Comparison of ENCODE assay signal across 18 cellular contexts in the genomic region with DNA sequence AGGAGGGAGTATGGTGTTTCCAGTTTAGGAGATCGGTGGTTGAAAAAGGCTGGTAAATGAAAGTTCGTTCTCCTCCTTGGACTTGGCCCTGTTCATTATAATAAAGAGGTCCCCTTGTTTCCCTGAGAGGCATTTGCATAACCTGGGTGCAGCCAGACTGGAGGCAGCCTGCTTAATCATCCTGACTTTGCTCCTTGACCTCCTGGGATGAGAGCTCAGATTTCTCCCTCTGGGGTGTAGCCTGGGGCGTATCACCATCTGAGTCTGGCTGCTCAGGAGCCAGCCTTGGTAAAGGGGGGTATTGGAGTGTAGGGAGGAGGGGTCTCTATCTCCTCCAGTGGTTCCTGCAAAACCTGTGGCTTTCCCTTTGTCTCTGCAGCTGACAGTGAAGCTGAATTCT. TPM values are rescaled to one million over a fixed set of nuclear protein-coding genes. Genes with fewer than 3 reads are reported as not detected.
DNase-seq lines count a peak whose midpoint lies in the region; ATAC-seq and TF ChIP-seq lines count a peak whose summit lies in the region.
"Had no signal": no experiment of that assay in that cellular context is flagged by ENCODE, and none has a peak within 500 bp of the region (broad histone marks: within the 10 kb centered on the region; RNA-seq: fewer than 3 reads in every experiment).

No MANE protein-coding gene starts in this region.

- H3K9me3 ChIP-seq in IMR-90 (ENCODE audit: control insufficient read depth, insufficient read depth, low read length) (peaks cover 42% of the 10 kb centered on the region), adipocyte (ENCODE audit: control insufficient read depth, low read length) (peaks cover 43% of the 10 kb centered on the region), osteoblast (ENCODE audit: low read depth, low read length) (peaks cover 18% of the 10 kb centered on the region)

- H2AK9ac ChIP-seq in IMR-90 (replicated peaks; ENCODE audit: low read depth, low read length, poor library complexity), result no peak overlapping the region

- no peak overlapping the region for H2BK120ac ChIP-seq in IMR-90 (ENCODE audit: low read depth, low read length)

- no peaks in the 10 kb centered on the region for H3K36me3 ChIP-seq in IMR-90 (ENCODE audit: control insufficient read depth, insufficient read depth, low read length)
- no peaks in the 10 kb centered on the region for H3K36me3 ChIP-seq in adipocyte (ENCODE audit: control insufficient read depth, insufficient read depth, low read length, severe bottlenecking)
- no peaks in the 10 kb centered on the region for H3K36me3 ChIP-seq in osteoblast (ENCODE audit: insufficient read depth, low read length)
- H3K36me3 ChIP-seq: BE2C had no signal

- H4K91ac ChIP-seq in IMR-90 (ENCODE audit: insufficient read depth, low read depth, low read length), result no peak overlapping the region

- dilution Hi-C loops in IMR-90 (cut with HindIII; ENCODE audit: low sequenced_read_pairs, unreplicated experiment), result no loop called here

- CTCF ChIA-PET in IMR-90 (lab: Yijun Ruan, JAX), result no interaction called here

- TF ChIP-seq RAD21 in IMR-90 (IDR thresholded peaks at IDR 0.05; ENCODE audit: low read length), result no peak

- no peak overlapping the region for H3K18ac ChIP-seq in IMR-90 (ENCODE audit: low read depth, low read length)

- H3K4me2 ChIP-seq in IMR-90 (ENCODE audit: low read depth, low read length), result no peak overlapping the region
- no peak overlapping the region for H3K4me2 ChIP-seq in osteoblast (ENCODE audit: insufficient read depth, low read length)
- H3K4me2 ChIP-seq: GM23338 had no signal

- H3K23ac ChIP-seq in IMR-90 (ENCODE audit: low read depth, low read length), result no peak overlapping the region

- H4K20me1 ChIP-seq in IMR-90 (ENCODE audit: insufficient read depth, low read length) (no peaks in the 10 kb centered on the region), osteoblast (ENCODE audit: insufficient read depth, low read length) (no peaks in the 10 kb centered on the region)

- ATAC-seq in IMR-90 (ENCODE audit: low read depth) (peak; percentile 21; the same call in 1 of the 2 replicates), HG03342 (IDR thresholded peaks at IDR 0.05; ENCODE audit: unreplicated experiment) (no peak), GM18517 (IDR thresholded peaks at IDR 0.05; ENCODE audit: unreplicated experiment) (no peak), GM21423 (IDR thresholded peaks at IDR 0.05; ENCODE audit: unreplicated experiment) (no peak)
- ATAC-seq: GM12878, GM23338 had no signal

- no peaks in the 10 kb centered on the region for H3K9me1 ChIP-seq in IMR-90 (ENCODE audit: insufficient read depth, low read length)

- H4K5ac ChIP-seq in IMR-90 (ENCODE audit: low read depth, low read length), result no peak overlapping the region

- no peak overlapping the region for H3K14ac ChIP-seq in IMR-90 (replicated peaks; ENCODE audit: low read depth, low read length)

- H3K56ac ChIP-seq in IMR-90 (ENCODE audit: extremely low read depth, insufficient read depth, low read length), result no peak overlapping the region

- no peak overlapping the region for H4K8ac ChIP-seq in IMR-90 (ENCODE audit: low read depth in 2 of 2, low read length in 2 of 2)

- POLR2A ChIA-PET in IMR-90 (lab: Charles Lee; ENCODE audit: unreplicated experiment), result no interaction called here

- peak; percentile 37 for DNase-seq in ELR (ENCODE audit: low read depth)
- DNase-seq in IMR-90, result no peak
- DNase-seq in adipocyte (ENCODE audit: low read depth), result peak; percentile 5
- DNase-seq in osteoblast (ENCODE audit: insufficient read length, low spot score, missing footprints), result peak; percentile 69
- DNase-seq in DMS79 (lab: John Stamatoyannopoulos, UW), result no peak
- DNase-seq: ACHN; BE2C; C1 segment of cervical spinal cord; Caco-2; CD4-positive, CD25-positive, alpha-beta regulatory T cell; CD8-positive, alpha-beta memory T cell; HCEC 1CT; KG1 had no signal

- no peak overlapping the region for H3K4me3 ChIP-seq in IMR-90 (ENCODE audit: insufficient read depth, low read depth, low read length)
- no peak overlapping the region for H3K4me3 ChIP-seq in adipocyte (ENCODE audit: low read length)
- no peak overlapping the region for H3K4me3 ChIP-seq in osteoblast (ENCODE audit: insufficient read depth, low read length)
- H3K4me3 ChIP-seq: GM12878, GM23338 had no signal

- no CpG with 5 or more reads among the region's 3 CpGs for WGBS in IMR-90 (ENCODE audit: extremely low coverage in 2 of 2, insufficient read length in 1 of 2), 2 experiments

- H3K4me1 ChIP-seq in IMR-90 (ENCODE audit: control insufficient read depth, insufficient read depth, low read length), result no peaks in the 10 kb centered on the region
- peaks cover 4% of the 10 kb centered on the region for H3K4me1 ChIP-seq in adipocyte (ENCODE audit: control insufficient read depth, insufficient read depth, low read length)
- H3K4me1 ChIP-seq in osteoblast (ENCODE audit: insufficient read depth, low read length), result no peaks in the 10 kb centered on the region
- H3K4me1 ChIP-seq: BE2C, Caco-2 had no signal

- no peaks in the 10 kb centered on the region for H3K79me1 ChIP-seq in IMR-90 (ENCODE audit: low read depth in 1 of 2, low read length in 2 of 2)

- H3K9ac ChIP-seq in IMR-90 (ENCODE audit: low read depth, low read length) (no peak overlapping the region), adipocyte (ENCODE audit: low read length) (no peak overlapping the region)

- no TSS peak for BruUV-seq in IMR-90 (replicated peaks; lab: Mats Ljungman, UMichigan)

- intact Hi-C loops in IMR-90 (cut with micrococcal nuclease), result no loop called here

- peak overlapping the region; percentile 43 for H2AFZ ChIP-seq in IMR-90 (replicated peaks; ENCODE audit: low read length, poor library complexity)
- H2AFZ ChIP-seq in osteoblast (ENCODE audit: low read length), result no peak overlapping the region
- H2AFZ ChIP-seq: GM23338 had no signal

- TF ChIP-seq CTCF in IMR-90 (conservative IDR thresholded peaks at IDR 0.05; ENCODE audit: low read depth, low read length), result no peak
- TF ChIP-seq CTCF in osteoblast (IDR thresholded peaks at IDR 0.05; ENCODE audit: extremely low read depth, low read depth, low read length), result no peak

- H3K27ac ChIP-seq in IMR-90 (ENCODE audit: insufficient read depth, low read length), result no peak overlapping the region
- no peak overlapping the region for H3K27ac ChIP-seq in osteoblast (ENCODE audit: low read depth, low read length)

- in situ Hi-C loops in IMR-90 (cut with MboI; ENCODE audit: low sequenced_read_pairs), result no loop called here

- H2BK5ac ChIP-seq in IMR-90 (ENCODE audit: low read depth, low read length, poor library complexity, severe bottlenecking), result no peak overlapping the region

- TF ChIP-seq POLR2A in IMR-90 (IDR thresholded peaks at IDR 0.05; ENCODE audit: low read depth, low read length), result no peak

- H2AK5ac ChIP-seq in IMR-90 (ENCODE audit: low read depth, low read length), result no peak overlapping the region

- no peak overlapping the region for H2BK20ac ChIP-seq in IMR-90 (ENCODE audit: low read depth, low read length)

- no peak overlapping the region for H2BK15ac ChIP-seq in IMR-90 (ENCODE audit: low read depth, low read length)

- H3K79me2 ChIP-seq in osteoblast (ENCODE audit: insufficient read depth, low read length), result no peaks in the 10 kb centered on the region

- H3K27me3 ChIP-seq in IMR-90 (ENCODE audit: control insufficient read depth, insufficient read depth, low read length), result no peaks in the 10 kb centered on the region
- H3K27me3 ChIP-seq in adipocyte (replicated peaks; ENCODE audit: control insufficient read depth, insufficient read depth, low read length), result no peaks in the 10 kb centered on the region
- H3K27me3 ChIP-seq in osteoblast (ENCODE audit: insufficient read depth, low read length), result no peaks in the 10 kb centered on the region
- H3K27me3 ChIP-seq: BE2C had no signal

- no peak overlapping the region for H3K4ac ChIP-seq in IMR-90 (ENCODE audit: low read depth, low read length)

TF ChIP-seq in IMR-90, 13 proteins besides CTCF, POLR2A, EP300 and RAD21:
- no peak for TF ChIP-seq MAFK (IDR thresholded peaks at IDR 0.05; ENCODE audit: low read depth, low read length)
- TF ChIP-seq RCOR1 (IDR thresholded peaks at IDR 0.05; ENCODE audit: insufficient replicate concordance, low read length), result no peak
- TF ChIP-seq, protein P1, sequence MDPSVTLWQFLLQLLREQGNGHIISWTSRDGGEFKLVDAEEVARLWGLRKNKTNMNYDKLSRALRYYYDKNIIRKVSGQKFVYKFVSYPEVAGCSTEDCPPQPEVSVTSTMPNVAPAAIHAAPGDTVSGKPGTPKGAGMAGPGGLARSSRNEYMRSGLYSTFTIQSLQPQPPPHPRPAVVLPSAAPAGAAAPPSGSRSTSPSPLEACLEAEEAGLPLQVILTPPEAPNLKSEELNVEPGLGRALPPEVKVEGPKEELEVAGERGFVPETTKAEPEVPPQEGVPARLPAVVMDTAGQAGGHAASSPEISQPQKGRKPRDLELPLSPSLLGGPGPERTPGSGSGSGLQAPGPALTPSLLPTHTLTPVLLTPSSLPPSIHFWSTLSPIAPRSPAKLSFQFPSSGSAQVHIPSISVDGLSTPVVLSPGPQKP (IDR thresholded peaks at IDR 0.05; ENCODE audit: borderline replicate concordance, low read depth, low read length), result no peak
- no peak for TF ChIP-seq MXI1 (IDR thresholded peaks at IDR 0.05; ENCODE audit: borderline replicate concordance, low read depth, low read length)
- TF ChIP-seq, protein P2, sequence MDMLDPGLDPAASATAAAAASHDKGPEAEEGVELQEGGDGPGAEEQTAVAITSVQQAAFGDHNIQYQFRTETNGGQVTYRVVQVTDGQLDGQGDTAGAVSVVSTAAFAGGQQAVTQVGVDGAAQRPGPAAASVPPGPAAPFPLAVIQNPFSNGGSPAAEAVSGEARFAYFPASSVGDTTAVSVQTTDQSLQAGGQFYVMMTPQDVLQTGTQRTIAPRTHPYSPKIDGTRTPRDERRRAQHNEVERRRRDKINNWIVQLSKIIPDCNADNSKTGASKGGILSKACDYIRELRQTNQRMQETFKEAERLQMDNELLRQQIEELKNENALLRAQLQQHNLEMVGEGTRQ (IDR thresholded peaks at IDR 0.05; ENCODE audit: low read depth, low read length), result no peak
- TF ChIP-seq NFE2L2 (IDR thresholded peaks at IDR 0.05; ENCODE audit: low read depth, low read length), result no peak
- TF ChIP-seq FOS (IDR thresholded peaks at IDR 0.05; ENCODE audit: low read depth, low read length), result no peak
- TF ChIP-seq MAZ (IDR thresholded peaks at IDR 0.05; ENCODE audit: borderline replicate concordance, low read depth, low read length), result no peak
- no peak for TF ChIP-seq SMC3 (IDR thresholded peaks at IDR 0.05; ENCODE audit: low read depth, low read length)
- no peak for TF ChIP-seq RFX5 (IDR thresholded peaks at IDR 0.05; ENCODE audit: low read depth, low read length)
- TF ChIP-seq CHD1 (IDR thresholded peaks at IDR 0.05; ENCODE audit: low read depth, low read length), result no peak
- no peak for TF ChIP-seq CEBPB (IDR thresholded peaks at IDR 0.05; ENCODE audit: low read depth, low read length)
- no peak for TF ChIP-seq BHLHE40 (IDR thresholded peaks at IDR 0.05; ENCODE audit: low read depth, low read length)

RNA-seq across cellular contexts. Expression of a gene that starts 21.3 kb away (rescaled TPM):
- total RNA-seq in IMR-90 (2012; rRNA removed), result 31.2 and 34.4 TPM in 2 replicates
- 40.8 and 41.3 TPM in 2 replicates for polyA plus RNA-seq in IMR-90 (2012; rRNA removed)
- 43.4 and 45.2 TPM in 2 replicates for polyA plus RNA-seq in IMR-90 (2012; cell fraction: cytosol; rRNA removed)
- 68.1 and 101 TPM in 2 replicates for polyA plus RNA-seq in IMR-90 (2012; cell fraction: nucleus; rRNA removed; ENCODE audit: low replicate concordance)
- total RNA-seq in osteoblast, result 34.7 and 37.4 TPM in 2 replicates

Comparison
In these comparisons a context has a peak if more than half of its experiments do, and no peak if none do; other contexts are left out.
1. DNase-seq: peak in ELR (single experiment), adipocyte (single experiment) and osteoblast (single experiment); none in IMR-90 (single experiment) and DMS79 (single experiment).